In the genomic region with DNA sequence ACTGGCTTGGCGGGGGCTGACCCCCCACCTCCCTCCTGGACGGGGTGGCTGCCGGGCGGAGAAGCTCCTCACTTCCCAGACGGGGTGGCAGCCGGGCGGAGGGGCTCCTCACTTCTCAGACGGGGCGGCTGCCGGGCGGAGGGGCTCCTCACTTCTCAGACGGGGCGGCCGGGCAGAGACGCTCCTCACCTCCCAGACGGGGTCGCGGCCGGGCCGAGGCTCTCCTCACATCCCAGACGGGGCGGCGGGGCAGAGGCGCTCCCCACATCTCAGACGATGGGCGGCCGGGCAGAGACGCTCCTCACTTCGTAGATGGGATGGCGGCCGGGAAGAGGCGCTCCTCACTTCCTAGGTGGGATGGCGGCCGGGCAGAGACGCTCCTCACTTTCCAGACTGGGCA, we compare ENCODE assay signal across 7 cellular contexts. TPM values are rescaled to one million over a fixed set of nuclear protein-coding genes. Genes with fewer than 3 reads are reported as not detected.
"Had no signal": no experiment of that assay in that cellular context is flagged by ENCODE, and none has a peak within 500 bp of the region (broad histone marks: within the 10 kb centered on the region; RNA-seq: fewer than 3 reads in every experiment).

No MANE protein-coding gene starts in this region.

RNA-seq across cellular contexts. Expression of gene KCNN1, which starts 38.8 kb away (rescaled TPM):
- total RNA-seq: PC-3, Peyer's patch, Right ventricle myocardium inferior, Right ventricle myocardium superior, RPMI7951, SJCRH30, SJSA1 had no signal
